ENCODE assay signal across 16 cellular contexts in genomic region chr1:1141911-1142250, GRCh38. TPM values are rescaled to one million over a fixed set of nuclear protein-coding genes. Genes with fewer than 3 reads are reported as not detected.
"Had no signal": no experiment of that assay in that cellular context is flagged by ENCODE, and none has a peak within 500 bp of the region (broad histone marks: within the 10 kb centered on the region; RNA-seq: fewer than 3 reads in every experiment).

No MANE protein-coding gene starts in this region.

- H3K4me3 ChIP-seq: coronary artery, hepatocyte, lung, mucosa of descending colon, upper lobe of left lung had no signal

- H2AFZ ChIP-seq: hepatocyte had no signal

- H3K4me2 ChIP-seq: hepatocyte had no signal

- DNase-seq: activated CD4-positive, CD25-positive, alpha-beta regulatory T cell treated with anti-CD3 and anti-CD28 coated beads, Interleukin-2, amount 50 U/mL, for 72 hours; brain microvascular endothelial cell; islet precursor cell; naive thymus-derived CD8-positive, alpha-beta T cell had no signal

- H3K27me3 ChIP-seq: hepatocyte had no signal

- ATAC-seq: esophagus mucosa; mucosa of descending colon; naive thymus-derived CD8-positive, alpha-beta T cell had no signal

- H3K4me3 Mint-ChIP-seq: activated naive CD4-positive, alpha-beta T cell treated with anti-CD3 and anti-CD28 coated beads, Interleukin-2, amount 50 U/mL, for 24 hours; central memory CD8-positive, alpha-beta T cell had no signal

- H3K27ac ChIP-seq: brain microvascular endothelial cell, coronary artery, hepatocyte, neutrophil, upper lobe of left lung had no signal

- H3K36me3 Mint-ChIP-seq: activated naive CD4-positive, alpha-beta T cell treated with anti-CD3 and anti-CD28 coated beads, Interleukin-2, amount 50 U/mL, for 24 hours; naive thymus-derived CD8-positive, alpha-beta T cell had no signal

- H3K9me3 Mint-ChIP-seq: activated naive CD4-positive, alpha-beta T cell treated with anti-CD3 and anti-CD28 coated beads, Interleukin-2, amount 50 U/mL, for 24 hours; central memory CD8-positive, alpha-beta T cell; naive thymus-derived CD8-positive, alpha-beta T cell had no signal

- H3K9me3 ChIP-seq: mucosa of descending colon, neutrophil, upper lobe of left lung had no signal

- H3K36me3 ChIP-seq: brain microvascular endothelial cell, neutrophil, upper lobe of left lung had no signal

- H3K27me3 Mint-ChIP-seq: activated naive CD4-positive, alpha-beta T cell treated with anti-CD3 and anti-CD28 coated beads, Interleukin-2, amount 50 U/mL, for 24 hours; naive thymus-derived CD8-positive, alpha-beta T cell had no signal

RNA-seq across cellular contexts. Expression of gene TTLL10, which starts 31.8 kb away (rescaled TPM):
- total RNA-seq: activated CD8-positive, alpha-beta memory T cell treated with anti-CD3 and anti-CD28 coated beads for 36 hours; hepatocyte; naive thymus-derived CD8-positive, alpha-beta T cell; SK-MEL-5; temporal lobe had no signal
- polyA plus RNA-seq: naive thymus-derived CD8-positive, alpha-beta T cell had no signal
